8 cellular contexts compared by ENCODE assay signal in the genomic region with DNA sequence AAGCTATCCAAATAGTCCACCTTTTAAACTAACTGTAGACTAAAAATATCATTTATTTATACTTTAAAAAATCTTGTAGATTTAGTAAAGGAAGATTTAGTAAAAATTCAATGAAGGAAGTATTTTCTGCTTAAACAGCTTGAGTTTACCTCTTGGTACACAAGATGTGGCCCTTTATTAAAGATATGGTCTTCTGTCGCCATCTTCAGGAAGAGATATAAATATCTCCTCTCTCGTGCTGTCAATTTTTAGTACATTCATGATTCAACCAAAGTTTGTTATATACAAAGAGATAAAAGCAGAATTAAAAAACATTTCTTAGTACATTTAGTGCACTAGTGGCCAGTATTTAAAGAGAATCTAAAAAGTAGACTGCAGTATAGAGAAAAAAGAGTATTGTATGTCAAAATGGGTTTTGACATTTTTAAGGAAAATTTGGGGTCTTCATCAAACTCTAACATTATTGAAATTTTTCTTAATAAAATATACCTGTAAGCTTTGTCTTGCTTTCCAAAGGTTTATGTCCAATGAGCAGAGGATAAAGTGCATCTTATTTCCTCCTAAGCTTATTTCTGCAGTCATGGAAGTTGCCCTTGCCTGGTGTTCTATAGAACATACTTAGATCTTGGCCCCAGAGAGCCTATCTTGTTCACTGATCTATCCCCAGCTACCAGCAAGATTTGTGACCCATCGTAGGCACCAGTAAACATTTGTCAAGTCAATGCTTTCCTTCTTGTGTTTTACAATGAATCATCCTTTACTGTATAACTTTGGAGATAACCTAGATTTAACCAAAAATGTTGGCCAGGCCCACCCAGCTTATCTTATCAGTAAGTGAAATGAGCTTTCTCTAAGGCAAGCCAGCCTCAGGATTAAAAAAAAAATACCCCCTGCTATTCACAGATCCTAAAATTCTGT. TPM values are rescaled to one million over a fixed set of nuclear protein-coding genes. Genes with fewer than 3 reads are reported as not detected.
DNase-seq lines count a peak whose midpoint lies in the region; ATAC-seq and TF ChIP-seq lines count a peak whose summit lies in the region.

No MANE protein-coding gene starts in this region.

- no peak for ATAC-seq in GM18868 (IDR thresholded peaks at IDR 0.05; ENCODE audit: unreplicated experiment)

- H3K36me3 ChIP-seq in esophagus muscularis mucosa (no peaks in the 10 kb centered on the region), neutrophil (no peaks in the 10 kb centered on the region)

- intact Hi-C loops in esophagus muscularis mucosa (cut with DNase I) = loop anchor here (2.0 to 10.0 kb wide), 4 partner anchors 46 to 540 kb away; a partner anchor contains a TSS
- intact Hi-C loops in posterior vena cava (cut with DNase I) = no loop called here

- H3K9me3 ChIP-seq in esophagus muscularis mucosa (no peaks in the 10 kb centered on the region), neutrophil (no peaks in the 10 kb centered on the region)

- POLR2A ChIA-PET in AG04449 (lab: Yijun Ruan, JAX) = no interaction called here

- H3K4me1 ChIP-seq in esophagus muscularis mucosa = peaks cover 0 to 20% (median 14%) of the 10 kb centered on the region in 4 donors
- peaks cover 13% of the 10 kb centered on the region in 2 experiments for H3K4me1 ChIP-seq in neutrophil (ENCODE audit: control insufficient read depth in 1 of 2, insufficient read depth in 1 of 2, low read depth in 1 of 2, low read length in 1 of 2)

- peak; percentile 12 for TF ChIP-seq CTCF in AG04449 (IDR thresholded peaks at IDR 0.05; ENCODE audit: insufficient read depth, low read length, missing control alignments)
- TF ChIP-seq CTCF in GM13976 (IDR thresholded peaks at IDR 0.05; ENCODE audit: borderline replicate concordance, control extremely low read depth, extremely low read depth, insufficient read depth, missing control alignments) = peak; percentile 21
- peak; percentile 40 for TF ChIP-seq CTCF in LNCAP (IDR thresholded peaks at IDR 0.05)
- peak; percentile 60 to 82 (median 71) for TF ChIP-seq CTCF in esophagus muscularis mucosa (IDR thresholded peaks at IDR 0.05)
- peak; percentile 42 for TF ChIP-seq CTCF in neutrophil (IDR thresholded peaks at IDR 0.05)

- TF ChIP-seq EP300 in esophagus muscularis mucosa (IDR thresholded peaks at IDR 0.05) = no peak

- in situ Hi-C loops in GM13976 (cut with MboI; ENCODE audit: low sequenced_read_pairs, unreplicated experiment) = loop anchor here (10.0 to 25.0 kb wide), 2 partner anchors 180 to 593 kb away; partner anchors contain the start of gene ACYP2

- H3K4me3 ChIP-seq in AG04449 (ENCODE audit: low read depth, low read length) = no peak overlapping the region
- H3K4me3 ChIP-seq in esophagus muscularis mucosa = no peak overlapping the region
- H3K4me3 ChIP-seq in neutrophil (ENCODE audit: low read depth in 1 of 2, low read length in 1 of 2) = no peak overlapping the region

- no peak overlapping the region for H3K27ac ChIP-seq in esophagus muscularis mucosa (replicated peaks in 1 of 4)
- H3K27ac ChIP-seq in neutrophil = no peak overlapping the region

- CTCF ChIA-PET in AG04449 (lab: Yijun Ruan, JAX) = interaction anchor here (0.7 to 8.4 kb wide), 66 partner anchors 10 to 792 kb away, joined by 3 to 178 read pairs (median 4); no protein-coding TSS in a partner anchor

- WGBS in esophagus muscularis mucosa = 4% methylated on average over 3 of the region's 3 CpGs

- H3K27me3 ChIP-seq in esophagus muscularis mucosa (peaks cover 0 to 13% (median 0%) of the 10 kb centered on the region in 4 donors), neutrophil (peaks cover 33% of the 10 kb centered on the region)

- no peak for TF ChIP-seq POLR2A in esophagus muscularis mucosa (IDR thresholded peaks at IDR 0.05; ENCODE audit: low read depth)

- DNase-seq in AG04449 (ENCODE audit: low read depth, low spot score) (no peak), GM13976 (ENCODE audit: low spot score) (peak; percentile 60), SHP77 (lab: John Stamatoyannopoulos, UW) (peak; percentile 67 to 69), esophagus muscularis mucosa (ENCODE audit: extremely low spot score) (no peak), posterior vena cava (ENCODE audit: low spot score) (no peak)

RNA-seq across cellular contexts. Expression of gene EML6, which starts 18.5 kb away (rescaled TPM):
- total RNA-seq in esophagus muscularis mucosa (1 to 10 TPM in 1 of 4 donors, under 1 TPM in 3; 0.75 to 4.6 (median 0.89) TPM), posterior vena cava (10 to 100 TPM in 1 of 2 donors, 1 to 10 TPM in 1; 3.2 to 12.1 TPM)

Comparison
In these comparisons a context has a peak if more than half of its experiments do, and no peak if none do; other contexts are left out.
1. DNase-seq: peak in GM13976 (single experiment) and SHP77 (2 of 2); none in AG04449 (single experiment), esophagus muscularis mucosa (single experiment) and posterior vena cava (single experiment).
2. CTCF ChIP-seq: peak in every context shown above with its lines; median percentile 71 in esophagus muscularis mucosa; 42 in neutrophil; 40 in LNCAP; 21 in GM13976; 12 in AG04449.